Comparison of ENCODE assay signal across 6 cellular contexts in the genomic region with DNA sequence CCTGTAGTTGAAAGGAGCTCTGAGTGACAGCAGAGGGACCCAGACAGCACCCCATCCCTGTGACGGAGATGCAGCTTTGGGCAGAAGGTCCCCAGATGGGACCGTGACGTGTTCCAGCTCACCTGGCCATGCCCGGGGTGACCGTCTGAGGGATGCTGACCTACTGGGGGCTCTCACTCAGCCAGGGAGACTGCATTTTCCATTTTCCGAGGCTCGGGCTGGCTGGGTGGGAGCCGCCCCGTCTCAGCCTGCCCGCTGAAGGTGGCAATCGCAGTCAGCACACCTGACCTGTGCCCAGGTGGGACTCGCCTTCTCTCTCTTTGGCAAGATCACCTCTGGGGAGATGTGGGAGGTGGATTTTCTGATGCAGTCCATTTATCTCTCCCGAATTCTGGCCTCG.
"Had no signal": no experiment of that assay in that cellular context is flagged by ENCODE, and none has a peak within 500 bp of the region (broad histone marks: within the 10 kb centered on the region; RNA-seq: fewer than 3 reads in every experiment).

No MANE protein-coding gene starts in this region.

- H3K4me3 ChIP-seq: K562 had no signal

- ATAC-seq: HepG2, K562 had no signal

- DNase-seq: IMR-90, KBM-7, KG1 had no signal

- H3K27ac ChIP-seq: HL-60 had no signal
